8 cellular contexts compared by ENCODE assay signal in genomic region chr19:1512671-1513491, GRCh38. TPM values are rescaled to one million over a fixed set of nuclear protein-coding genes. Genes with fewer than 3 reads are reported as not detected.
DNase-seq lines count a peak whose midpoint lies in the region; ATAC-seq lines count a peak whose summit lies in the region.

ADAMTSL5 (minus strand) TSS chr19:1513019; CDS start chr19:1510943, 2,076 bp downstream.

- peaks cover 9% of the 10 kb centered on the region for H3K4me1 Mint-ChIP-seq in stimulated activated memory B cell treated with anti-CD40 and anti-IgM and Interleukin-4, amounts not matched to agents 10 μg/mL and 1 μg/mL and 100 μg/mL, for 72 hours

- peak within 1 kb of the TSS; percentile 18 for H3K4me3 ChIP-seq in mononuclear cell (ENCODE audit: low read length)

- peak; percentile 88 for DNase-seq in AG08396 (ENCODE audit: low spot score)
- DNase-seq in HuH-7 (ENCODE audit: low spot score): peak; percentile 78
- DNase-seq in activated CD4-positive, CD25-positive, alpha-beta regulatory T cell treated with anti-CD3 and anti-CD28 coated beads, Interleukin-2, amount 50 U/mL, for 72 hours: peak; percentile 77
- peak; percentile 18 for DNase-seq in dedifferentiated amniotic fluid mesenchymal stem cell (ENCODE audit: extremely low spot score)

- H3K4me3 Mint-ChIP-seq in stimulated activated memory B cell treated with anti-CD40 and anti-IgM and Interleukin-4, amounts not matched to agents 10 μg/mL and 1 μg/mL and 100 μg/mL, for 72 hours: peak within 1 kb of the TSS; percentile 58

- peaks cover 11% of the 10 kb centered on the region for H3K4me1 ChIP-seq in mononuclear cell (ENCODE audit: insufficient read depth, low read length)

- ATAC-seq in stimulated activated memory B cell treated with anti-CD40 and anti-IgM and Interleukin-4, amounts not matched to agents 10 μg/mL and 1 μg/mL and 100 μg/mL, for 72 hours: peak; percentile 74
- ATAC-seq in HG02981 (IDR thresholded peaks at IDR 0.05; ENCODE audit: unreplicated experiment) (no peak), HG03571 (IDR thresholded peaks at IDR 0.05; ENCODE audit: unreplicated experiment) (no peak)

- no peaks in the 10 kb centered on the region for H3K9me3 ChIP-seq in mononuclear cell (ENCODE audit: low read depth, low read length)

- no peak within 1 kb of the TSS for H3K27ac Mint-ChIP-seq in stimulated activated memory B cell treated with anti-CD40 and anti-IgM and Interleukin-4, amounts not matched to agents 10 μg/mL and 1 μg/mL and 100 μg/mL, for 72 hours

- peaks cover 10% of the 10 kb centered on the region for H3K27me3 ChIP-seq in mononuclear cell (ENCODE audit: insufficient read depth, low read length)

- peaks cover 87% of the 10 kb centered on the region for H3K27me3 Mint-ChIP-seq in stimulated activated memory B cell treated with anti-CD40 and anti-IgM and Interleukin-4, amounts not matched to agents 10 μg/mL and 1 μg/mL and 100 μg/mL, for 72 hours

- H3K36me3 Mint-ChIP-seq in stimulated activated memory B cell treated with anti-CD40 and anti-IgM and Interleukin-4, amounts not matched to agents 10 μg/mL and 1 μg/mL and 100 μg/mL, for 72 hours: peaks cover 2% of the 10 kb centered on the region

- peaks cover 7% of the 10 kb centered on the region for H3K9me3 Mint-ChIP-seq in stimulated activated memory B cell treated with anti-CD40 and anti-IgM and Interleukin-4, amounts not matched to agents 10 μg/mL and 1 μg/mL and 100 μg/mL, for 72 hours

RNA-seq across cellular contexts. Expression of gene ADAMTSL5, which starts in this region (rescaled TPM):
- total RNA-seq in mononuclear cell: 0.84 TPM

Comparison
In these comparisons a context has a peak if more than half of its experiments do, and no peak if none do; other contexts are left out.
1. DNase-seq: peak in every context shown above with its lines; median percentile 88 in AG08396; 78 in HuH-7; 77 in activated CD4-positive, CD25-positive, alpha-beta regulatory T cell treated with anti-CD3 and anti-CD28 coated beads, Interleukin-2, amount 50 U/mL, for 72 hours; 18 in dedifferentiated amniotic fluid mesenchymal stem cell.